In the genomic region with DNA sequence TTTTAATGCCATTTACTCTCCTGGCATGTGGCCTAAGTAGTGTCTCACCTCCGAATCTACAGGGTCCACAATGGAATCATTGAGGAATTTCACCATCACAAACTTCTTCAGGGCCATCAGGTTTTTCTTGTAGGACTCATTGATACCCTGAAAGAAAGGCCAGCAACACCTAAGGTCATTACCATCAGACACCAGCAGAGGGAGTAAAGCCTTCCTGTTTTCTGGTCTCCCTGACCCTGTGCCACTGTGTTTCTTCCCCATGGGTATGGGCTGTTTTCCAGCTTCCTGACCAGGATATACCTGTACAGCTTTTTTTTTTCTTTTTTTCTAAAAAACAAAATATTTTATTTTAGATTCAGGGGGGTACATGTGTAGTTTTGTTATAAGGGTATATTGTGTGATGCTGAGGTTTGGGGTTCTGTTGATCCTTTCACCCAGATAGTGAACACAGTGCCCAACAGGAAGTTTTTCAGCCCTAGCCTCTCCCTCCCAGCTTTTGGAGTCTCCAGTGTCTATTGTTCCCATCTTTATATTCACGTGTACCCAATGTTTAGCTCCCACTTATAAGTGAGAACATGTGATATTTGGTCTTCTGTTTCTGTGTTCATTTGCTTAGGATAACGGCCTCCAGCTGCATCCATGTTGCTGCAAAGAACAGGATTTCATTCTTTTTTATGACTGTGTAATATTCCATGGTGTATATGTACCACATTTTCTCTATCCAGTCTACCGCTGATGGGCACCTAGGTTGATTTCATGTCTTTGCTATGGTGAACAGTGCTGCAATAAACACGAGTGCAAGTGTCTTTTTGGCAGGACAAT, we compare ENCODE assay signal across 8 cellular contexts. TPM values are rescaled to one million over a fixed set of nuclear protein-coding genes. Genes with fewer than 3 reads are reported as not detected.
DNase-seq lines count a peak whose midpoint lies in the region; ATAC-seq, FAIRE-seq and TF ChIP-seq lines count a peak whose summit lies in the region.

No MANE protein-coding gene starts in this region.

- 86 to 90% (median 89%) methylated on average over 5 of the region's 5 CpGs for WGBS in small intestine, 3 donors

- in situ Hi-C loops in Panc1 (cut with HindIII; ENCODE audit: low pct_unique_long_range_greater_than_20kb, low sequenced_read_pairs) = no loop called here

- CTCF ChIA-PET in Panc1 (lab: Charles Lee) = interaction anchor here (0.6 to 0.7 kb wide), 4 partner anchors 17 to 260 kb away, joined by 3 to 6 read pairs (median 4); no protein-coding TSS in a partner anchor

- ATAC-seq in Panc1 (peak; percentile 87), left cardiac atrium (peak; percentile 40 to 69), GM19397 (IDR thresholded peaks at IDR 0.05; ENCODE audit: unreplicated experiment) (no peak), GM21529 (IDR thresholded peaks at IDR 0.05; ENCODE audit: unreplicated experiment) (no peak)

- POLR2A ChIA-PET in Panc1 (lab: Charles Lee) = no interaction called here

- no peaks in the 10 kb centered on the region for H3K79me2 ChIP-seq in DOHH2 (ENCODE audit: control insufficient read depth, low read length)

- H3K27me3 ChIP-seq in DOHH2 (ENCODE audit: control insufficient read depth, low read length) (no peaks in the 10 kb centered on the region), Panc1 (ENCODE audit: control insufficient read depth, insufficient read depth, low read length) (no peaks in the 10 kb centered on the region), small intestine (ENCODE audit: control insufficient read depth in 2 of 2, insufficient read depth in 2 of 2, low read length in 2 of 2) (no peaks in the 10 kb centered on the region)

- H3K27ac ChIP-seq in DOHH2 (ENCODE audit: low read depth, low read length) = no peak overlapping the region
- no peak overlapping the region for H3K27ac ChIP-seq in Panc1 (ENCODE audit: low read length)
- H3K27ac ChIP-seq in small intestine (ENCODE audit: low read depth in 1 of 2, low read length in 1 of 2) = no peak overlapping the region

- no peak for FAIRE-seq in small intestine (lab: Jason Lieb, UNC)

- TF ChIP-seq CTCF in DOHH2 (IDR thresholded peaks at IDR 0.05; ENCODE audit: low read depth, low read length, poor library complexity, severe bottlenecking) (peak; percentile 75), Panc1 (IDR thresholded peaks at IDR 0.05) (peak; percentile 90)

- H3F3A ChIP-seq in DOHH2 (ENCODE audit: control insufficient read depth, insufficient read depth) = peaks cover 10% of the 10 kb centered on the region; the same call in 1 of the 2 replicates

- H3K36me3 ChIP-seq in DOHH2 (ENCODE audit: control insufficient read depth, low read length) = peaks cover 53% of the 10 kb centered on the region
- H3K36me3 ChIP-seq in Panc1 (ENCODE audit: control insufficient read depth, insufficient read depth, low read length) = peaks cover 4% of the 10 kb centered on the region; the same call in 1 of the 2 replicates
- peaks cover 0 to 1% of the 10 kb centered on the region in 2 donors for H3K36me3 ChIP-seq in small intestine (ENCODE audit: control insufficient read depth in 2 of 2, insufficient read depth in 2 of 2, low read length in 2 of 2)

- no peaks in the 10 kb centered on the region for H3K9me3 ChIP-seq in DOHH2 (ENCODE audit: control insufficient read depth, insufficient read depth, low read length)
- H3K9me3 ChIP-seq in Panc1 (ENCODE audit: control insufficient read depth, insufficient read depth, low read depth, low read length) = no peaks in the 10 kb centered on the region
- no peaks in the 10 kb centered on the region for H3K9me3 ChIP-seq in small intestine (ENCODE audit: control insufficient read depth, low read depth)

- H3K4me3 ChIP-seq in DOHH2 (ENCODE audit: low read length) (no peak overlapping the region), Panc1 (ENCODE audit: low read depth in 2 of 2, low read length in 2 of 2) (no peak overlapping the region), small intestine (ENCODE audit: low read depth in 1 of 2, low read length in 2 of 2) (no peak overlapping the region)
- H3K4me3 ChIP-seq in Jurkat, Clone E6-1 (ENCODE audit: low read length) = no peak overlapping the region

- intact Hi-C loops in Panc1 (cut with micrococcal nuclease; ENCODE audit: unreplicated experiment) = loop anchor here (5.0 kb wide), 1 partner anchor 259 kb away; no protein-coding TSS in a partner anchor
- intact Hi-C loops in left cardiac atrium (cut with DNase I) = no loop called here

- H3K9me2 ChIP-seq in DOHH2 (replicated peaks; ENCODE audit: control insufficient read depth, low read length) = no peaks in the 10 kb centered on the region

- BruUV-seq in Panc1 (replicated peaks; lab: Mats Ljungman, UMichigan) = no TSS peak

- H3K4me1 ChIP-seq in DOHH2 (ENCODE audit: control insufficient read depth, low read length) = peaks cover 5% of the 10 kb centered on the region; the same call in 1 of the 2 replicates
- no peaks in the 10 kb centered on the region for H3K4me1 ChIP-seq in Panc1 (ENCODE audit: control insufficient read depth, insufficient read depth, low read length)
- H3K4me1 ChIP-seq in small intestine (ENCODE audit: control insufficient read depth in 2 of 2, insufficient read depth in 1 of 2, low read depth in 1 of 2, low read length in 1 of 2) = no peaks in the 10 kb centered on the region

- peak; percentile 48 for DNase-seq in Jurkat, Clone E6-1 (ENCODE audit: low read depth, low spot score)
- DNase-seq in Panc1 (ENCODE audit: low read depth, low spot score) (no peak), left cardiac atrium (no peak), small intestine (peak; percentile 74)
- DNase-seq in activated naive CD4-positive, alpha-beta T cell treated with anti-CD3 and anti-CD28 coated beads, Interleukin-2, amount 50 U/mL, for 16 hours = peak; percentile 33

- H4K20me1 ChIP-seq in DOHH2 (ENCODE audit: control insufficient read depth, insufficient read depth, low read depth, low read length) = no peaks in the 10 kb centered on the region

- H3K4me2 ChIP-seq in DOHH2 (ENCODE audit: low read length) = no peak overlapping the region

RNA-seq across cellular contexts. Expression of a gene that starts 18.3 kb away (rescaled TPM):
- polyA plus RNA-seq in Jurkat, Clone E6-1 (2012; ENCODE audit: insufficient read depth, insufficient read length) = 98.8 TPM
- total RNA-seq in Panc1 (2021; ENCODE audit: unreplicated experiment) (158 TPM), left cardiac atrium (10 to 100 TPM; 51.7 to 64.7 TPM)
- 106 TPM for polyA plus RNA-seq in Panc1 (2012; ENCODE audit: insufficient read length)
- polyA plus RNA-seq in small intestine = 10 to 100 TPM in 1 of 3 donors, 1 to 10 TPM in 2; 5.1 to 37.1 (median 8.9) TPM

RNA-seq across cellular contexts. Expression of a gene that starts 38.2 kb away (rescaled TPM):
- polyA plus RNA-seq in Jurkat, Clone E6-1 (2012; ENCODE audit: insufficient read depth, insufficient read length) = 282 TPM
- 463 TPM for total RNA-seq in Panc1 (2021; ENCODE audit: unreplicated experiment)
- polyA plus RNA-seq in Panc1 (2012; ENCODE audit: insufficient read length) = 319 TPM
- 100 to 1,000 TPM; 133 to 179 TPM for total RNA-seq in left cardiac atrium
- 100 to 1,000 TPM; 186 to 224 (median 195) TPM for polyA plus RNA-seq in small intestine

Comparison
In these comparisons a context has a peak if more than half of its experiments do, and no peak if none do; other contexts are left out.
1. DNase-seq: peak in Jurkat, Clone E6-1 (single experiment), activated naive CD4-positive, alpha-beta T cell treated with anti-CD3 and anti-CD28 coated beads, Interleukin-2, amount 50 U/mL, for 16 hours (single experiment) and small intestine (single experiment); none in Panc1 (single experiment) and left cardiac atrium (single experiment).
2. ATAC-seq: peak in Panc1 (single experiment) and left cardiac atrium (2 of 2); none in GM19397 (single experiment) and GM21529 (single experiment).